Comparison of ENCODE assay signal across 8 cellular contexts in genomic region chr2:201643216-201643651, GRCh38. TPM values are rescaled to one million over a fixed set of nuclear protein-coding genes. Genes with fewer than 3 reads are reported as not detected.
A peak's percentile ranks its signal among the peaks of the same experiment; 100 is the strongest.
DNase-seq lines count a peak whose midpoint lies in the region; ATAC-seq and TF ChIP-seq lines count a peak whose summit lies in the region.

A gene with protein sequence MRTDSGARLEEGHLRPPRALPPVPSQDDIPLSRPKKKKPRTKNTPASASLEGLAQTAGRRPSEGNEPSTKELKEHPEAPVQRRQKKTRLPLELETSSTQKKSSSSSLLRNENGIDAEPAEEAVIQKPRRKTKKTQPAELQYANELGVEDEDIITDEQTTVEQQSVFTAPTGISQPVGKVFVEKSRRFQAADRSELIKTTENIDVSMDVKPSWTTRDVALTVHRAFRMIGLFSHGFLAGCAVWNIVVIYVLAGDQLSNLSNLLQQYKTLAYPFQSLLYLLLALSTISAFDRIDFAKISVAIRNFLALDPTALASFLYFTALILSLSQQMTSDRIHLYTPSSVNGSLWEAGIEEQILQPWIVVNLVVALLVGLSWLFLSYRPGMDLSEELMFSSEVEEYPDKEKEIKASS (minus strand): TSS chr2:201643503. CDS start chr2:201643400, 103 bp downstream.

- H2BK20ac ChIP-seq in IMR-90 (ENCODE audit: low read depth, low read length) = peak within 1 kb of the TSS; percentile 88

- H3K9me3 ChIP-seq in IMR-90 (ENCODE audit: control insufficient read depth, insufficient read depth, low read length) (no peaks in the 10 kb centered on the region), muscle layer of colon (ENCODE audit: low read length) (no peaks in the 10 kb centered on the region), thoracic aorta (no peaks in the 10 kb centered on the region)

- peak within 1 kb of the TSS; percentile 88 for H2AK9ac ChIP-seq in IMR-90 (replicated peaks; ENCODE audit: low read depth, low read length, poor library complexity)

- ATAC-seq in GM21619 (IDR thresholded peaks at IDR 0.05; ENCODE audit: unreplicated experiment) (peak; percentile 54), IMR-90 (ENCODE audit: low read depth) (peak; percentile 70), thoracic aorta (ENCODE audit: insufficient number of reproducible peaks, low FRiP score, low read depth) (peak; percentile 38)

- H3K9ac ChIP-seq in IMR-90 (ENCODE audit: low read depth, low read length) (peak within 1 kb of the TSS; percentile 79), muscle layer of colon (ENCODE audit: low read length) (peak within 1 kb of the TSS; percentile 82)

- H3K4me3 ChIP-seq in GM08714 (ENCODE audit: low read length) (peak within 1 kb of the TSS; percentile 88), IMR-90 (ENCODE audit: insufficient read depth, low read depth, low read length) (peak within 1 kb of the TSS; percentile 91), epithelial cell of proximal tubule (ENCODE audit: low read depth, low read length) (peak within 1 kb of the TSS; percentile 82), muscle layer of colon (ENCODE audit: low read depth in 1 of 2, low read length in 2 of 2) (peak within 1 kb of the TSS; percentile 91 to 93), thoracic aorta (peak within 1 kb of the TSS; percentile 90)

- peaks cover 14% of the 10 kb centered on the region for H3K4me1 Mint-ChIP-seq in activated CD4-positive, alpha-beta T cell treated with anti-CD3 and anti-CD28 coated beads, Interleukin-2, amount 10 ng/mL, durations not matched to agents 24 days and 14 days

- H3K27ac ChIP-seq in IMR-90 (ENCODE audit: insufficient read depth, low read length) (peak within 1 kb of the TSS; percentile 85), muscle layer of colon (ENCODE audit: low read depth, low read length) (peak within 1 kb of the TSS; percentile 94), thoracic aorta (peak within 1 kb of the TSS; percentile 93 to 98)

- peak within 1 kb of the TSS; percentile 84 for H3K4me3 Mint-ChIP-seq in activated CD4-positive, alpha-beta T cell treated with anti-CD3 and anti-CD28 coated beads, Interleukin-2, amount 10 ng/mL, durations not matched to agents 24 days and 14 days

- H4K8ac ChIP-seq in IMR-90 (ENCODE audit: low read depth in 2 of 2, low read length in 2 of 2) = peak within 1 kb of the TSS; percentile 80 to 92

- H2AK5ac ChIP-seq in IMR-90 (ENCODE audit: low read depth, low read length) = peak within 1 kb of the TSS; percentile 80

- H2BK15ac ChIP-seq in IMR-90 (ENCODE audit: low read depth, low read length) = peak within 1 kb of the TSS; percentile 79; the same call in 2 of the 3 replicates

- POLR2A ChIA-PET in IMR-90 (lab: Charles Lee; ENCODE audit: unreplicated experiment) = interaction anchor here (0.5 kb wide), 1 partner anchor 651 kb away, joined by 3 read pairs; no protein-coding TSS in a partner anchor

- DNase-seq in IMR-90 (peak; percentile 16), epithelial cell of proximal tubule (ENCODE audit: low read depth) (no peak), thoracic aorta (ENCODE audit: low spot score) (no peak), NCI-H2196 treated with DMSO at 0.1 percent for 48 hours (lab: John Stamatoyannopoulos, UW; ENCODE audit: unreplicated experiment) (no peak)
- DNase-seq in activated CD4-positive, alpha-beta T cell treated with anti-CD3 and anti-CD28 coated beads, Interleukin-2, amount 10 ng/mL, durations not matched to agents 24 days and 14 days = peak; percentile 83

- peaks cover 4% of the 10 kb centered on the region for H3K27me3 Mint-ChIP-seq in activated CD4-positive, alpha-beta T cell treated with anti-CD3 and anti-CD28 coated beads, Interleukin-2, amount 10 ng/mL, durations not matched to agents 24 days and 14 days

- dilution Hi-C loops in IMR-90 (cut with HindIII; ENCODE audit: low sequenced_read_pairs, unreplicated experiment) = no loop called here

- BruUV-seq in IMR-90 (replicated peaks; lab: Mats Ljungman, UMichigan) = no TSS peak

- TF ChIP-seq POLR2A in IMR-90 (IDR thresholded peaks at IDR 0.05; ENCODE audit: low read depth, low read length) = no peak; the same call in 1 of the 2 replicates

- no peaks in the 10 kb centered on the region for H4K20me1 ChIP-seq in IMR-90 (ENCODE audit: insufficient read depth, low read length)

- H4K91ac ChIP-seq in IMR-90 (ENCODE audit: insufficient read depth, low read depth, low read length) = peak within 1 kb of the TSS; percentile 76

- H3K27ac Mint-ChIP-seq in activated CD4-positive, alpha-beta T cell treated with anti-CD3 and anti-CD28 coated beads, Interleukin-2, amount 10 ng/mL, durations not matched to agents 24 days and 14 days = peak within 1 kb of the TSS; percentile 87

- peak within 1 kb of the TSS; percentile 74 for H3K23ac ChIP-seq in IMR-90 (ENCODE audit: low read depth, low read length)

- H3K36me3 Mint-ChIP-seq in activated CD4-positive, alpha-beta T cell treated with anti-CD3 and anti-CD28 coated beads, Interleukin-2, amount 10 ng/mL, durations not matched to agents 24 days and 14 days (ENCODE audit: low read depth) = peaks cover 3% of the 10 kb centered on the region

- peak within 1 kb of the TSS; percentile 79 for H2BK120ac ChIP-seq in IMR-90 (ENCODE audit: low read depth, low read length)

- H3K14ac ChIP-seq in IMR-90 (replicated peaks; ENCODE audit: low read depth, low read length) = peak within 1 kb of the TSS; percentile 94

- intact Hi-C loops in IMR-90 (cut with micrococcal nuclease) = loop anchor here (5.0 kb wide), 1 partner anchor 171 kb away; no protein-coding TSS in a partner anchor
- intact Hi-C loops in activated CD4-positive, alpha-beta T cell treated with anti-CD3 and anti-CD28 coated beads, Interleukin-2, amount 10 ng/mL, durations not matched to agents 24 days and 14 days (cut with micrococcal nuclease) = loop anchor here (2.0 to 5.0 kb wide), 3 partner anchors 386 to 622 kb away; partner anchors contain the start of gene NOP58

- CTCF ChIA-PET in IMR-90 (lab: Yijun Ruan, JAX) = no interaction called here

- peaks cover 3% of the 10 kb centered on the region; the same call in 1 of the 2 replicates for H3K9me1 ChIP-seq in IMR-90 (ENCODE audit: insufficient read depth, low read length)

- peaks cover 4% of the 10 kb centered on the region for H3K4me1 ChIP-seq in IMR-90 (ENCODE audit: control insufficient read depth, insufficient read depth, low read length)
- H3K4me1 ChIP-seq in muscle layer of colon (ENCODE audit: insufficient read depth, low read length) = peaks cover 7% of the 10 kb centered on the region
- peaks cover 8 to 24% of the 10 kb centered on the region in 2 donors for H3K4me1 ChIP-seq in thoracic aorta (ENCODE audit: control insufficient read depth in 1 of 2, low read depth in 2 of 2)

- peak within 1 kb of the TSS; percentile 93 for H3K18ac ChIP-seq in IMR-90 (ENCODE audit: low read depth, low read length)

- TF ChIP-seq CTCF in IMR-90 (conservative IDR thresholded peaks at IDR 0.05; ENCODE audit: low read depth, low read length) (no peak), epithelial cell of proximal tubule (conservative IDR thresholded peaks at IDR 0.05; ENCODE audit: low read depth, low read length) (no peak), thoracic aorta (IDR thresholded peaks at IDR 0.05) (no peak)

- H3K9me3 Mint-ChIP-seq in activated CD4-positive, alpha-beta T cell treated with anti-CD3 and anti-CD28 coated beads, Interleukin-2, amount 10 ng/mL, durations not matched to agents 24 days and 14 days = no peaks in the 10 kb centered on the region

- H3K79me1 ChIP-seq in IMR-90 (ENCODE audit: low read depth in 1 of 2, low read length in 2 of 2) = peaks cover 15 to 27% of the 10 kb centered on the region in 2 experiments; a peak in 3 of 4 replicates

- 7% methylated on average over 3 of the region's 39 CpGs; no CpG with 5 or more reads in 1 of the 2 experiments for WGBS in IMR-90 (ENCODE audit: extremely low coverage in 2 of 2, insufficient read length in 1 of 2), 2 experiments

- peak within 1 kb of the TSS; percentile 95 for H3K4me2 ChIP-seq in IMR-90 (ENCODE audit: low read depth, low read length)

- no peak for TF ChIP-seq RAD21 in IMR-90 (IDR thresholded peaks at IDR 0.05; ENCODE audit: low read length)

- H3K4ac ChIP-seq in IMR-90 (ENCODE audit: low read depth, low read length) = peak within 1 kb of the TSS; percentile 88

- H2BK5ac ChIP-seq in IMR-90 (ENCODE audit: low read depth, low read length, poor library complexity, severe bottlenecking) = peak within 1 kb of the TSS; percentile 80

- H4K5ac ChIP-seq in IMR-90 (ENCODE audit: low read depth, low read length) = peak within 1 kb of the TSS; percentile 86

- H3K56ac ChIP-seq in IMR-90 (ENCODE audit: extremely low read depth, insufficient read depth, low read length) = peak within 1 kb of the TSS; percentile 94

- H2AFZ ChIP-seq in IMR-90 (replicated peaks; ENCODE audit: low read length, poor library complexity) = peak within 1 kb of the TSS; percentile 97

- peaks cover 6% of the 10 kb centered on the region for H3K36me3 ChIP-seq in IMR-90 (ENCODE audit: control insufficient read depth, insufficient read depth, low read length)
- peaks cover 7% of the 10 kb centered on the region for H3K36me3 ChIP-seq in muscle layer of colon (ENCODE audit: insufficient read depth, low read length)
- H3K36me3 ChIP-seq in thoracic aorta = peaks cover 6% of the 10 kb centered on the region

- in situ Hi-C loops in IMR-90 (cut with MboI; ENCODE audit: low sequenced_read_pairs) = no loop called here

- H3K27me3 ChIP-seq in IMR-90 (ENCODE audit: control insufficient read depth, insufficient read depth, low read length) (no peaks in the 10 kb centered on the region), muscle layer of colon (ENCODE audit: control insufficient read depth in 1 of 2, insufficient read depth in 2 of 2, low read length in 2 of 2) (no peaks in the 10 kb centered on the region), thoracic aorta (replicated peaks; ENCODE audit: insufficient read depth) (no peaks in the 10 kb centered on the region)

TF ChIP-seq in IMR-90, 13 proteins besides CTCF, POLR2A, EP300 and RAD21 (continues in another document):
- TF ChIP-seq NFE2L2 (IDR thresholded peaks at IDR 0.05; ENCODE audit: low read depth, low read length) = no peak
- TF ChIP-seq, protein P1, sequence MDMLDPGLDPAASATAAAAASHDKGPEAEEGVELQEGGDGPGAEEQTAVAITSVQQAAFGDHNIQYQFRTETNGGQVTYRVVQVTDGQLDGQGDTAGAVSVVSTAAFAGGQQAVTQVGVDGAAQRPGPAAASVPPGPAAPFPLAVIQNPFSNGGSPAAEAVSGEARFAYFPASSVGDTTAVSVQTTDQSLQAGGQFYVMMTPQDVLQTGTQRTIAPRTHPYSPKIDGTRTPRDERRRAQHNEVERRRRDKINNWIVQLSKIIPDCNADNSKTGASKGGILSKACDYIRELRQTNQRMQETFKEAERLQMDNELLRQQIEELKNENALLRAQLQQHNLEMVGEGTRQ (IDR thresholded peaks at IDR 0.05; ENCODE audit: low read depth, low read length) = no peak

RNA-seq across cellular contexts. Expression of the gene that starts here (rescaled TPM):
- 46.9 and 58.8 TPM in 2 replicates for total RNA-seq in IMR-90 (2012; rRNA removed)
- polyA plus RNA-seq in IMR-90 (2012; rRNA removed) = 27.8 and 29.4 TPM in 2 replicates
- polyA plus RNA-seq in IMR-90 (2012; cell fraction: cytosol; rRNA removed) = 13.0 and 22.9 TPM in 2 replicates
- polyA plus RNA-seq in IMR-90 (2012; cell fraction: nucleus; rRNA removed; ENCODE audit: low replicate concordance) = 4.8 and 31.4 TPM in 2 replicates
- 18.1 and 18.8 TPM in 2 replicates for total RNA-seq in activated CD4-positive, alpha-beta T cell treated with anti-CD3 and anti-CD28 coated beads, Interleukin-2, amount 10 ng/mL, durations not matched to agents 24 days and 14 days
- 37.0 and 53.1 TPM in 2 replicates for total RNA-seq in epithelial cell of proximal tubule
- total RNA-seq in thoracic aorta = 10 to 100 TPM; 43.2 to 45.6 TPM

Comparison
In these comparisons a context has a peak if more than half of its experiments do, and no peak if none do; other contexts are left out.
1. DNase-seq: peak in IMR-90 (single experiment) and activated CD4-positive, alpha-beta T cell treated with anti-CD3 and anti-CD28 coated beads, Interleukin-2, amount 10 ng/mL, durations not matched to agents 24 days and 14 days (single experiment); none in epithelial cell of proximal tubule (single experiment), thoracic aorta (single experiment) and NCI-H2196 treated with DMSO at 0.1 percent for 48 hours (single experiment).
2. Peak in every context shown above with its lines, with median percentiles within 50 percentile points of each other: H3K4me3 ChIP-seq, ATAC-seq and H3K27ac ChIP-seq.